Comparison of ENCODE assay signal across 2 cellular contexts in the genomic region with DNA sequence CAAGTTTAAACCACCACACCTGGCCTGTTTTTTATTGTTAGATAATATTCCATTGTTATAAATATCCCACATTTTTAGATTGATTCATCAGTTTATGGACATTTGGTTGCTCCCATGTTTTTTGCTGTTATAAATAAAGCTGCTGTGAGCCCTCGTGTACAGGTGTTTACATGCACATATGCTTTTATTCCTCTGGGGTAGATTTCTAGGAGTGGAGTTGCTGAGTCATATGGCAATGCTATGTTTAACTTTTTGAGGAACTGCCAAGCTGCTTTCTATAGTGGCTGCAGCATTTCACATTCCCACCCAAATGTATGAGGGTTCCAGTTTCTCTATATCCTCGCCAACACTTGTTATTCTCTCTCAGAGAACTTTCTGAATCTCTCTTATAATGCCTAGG.
TF ChIP-seq lines count a peak whose summit lies in the region.

No MANE protein-coding gene starts in this region.

TF ChIP-seq in IMR-90, 13 proteins besides CTCF, POLR2A, EP300 and RAD21:
- no peak for TF ChIP-seq RFX5 (IDR thresholded peaks at IDR 0.05; ENCODE audit: low read depth, low read length)
- TF ChIP-seq BHLHE40 (IDR thresholded peaks at IDR 0.05; ENCODE audit: low read depth, low read length): no peak
- no peak for TF ChIP-seq MAFK (IDR thresholded peaks at IDR 0.05; ENCODE audit: low read depth, low read length)
- TF ChIP-seq MAZ (IDR thresholded peaks at IDR 0.05; ENCODE audit: borderline replicate concordance, low read depth, low read length): no peak
- no peak for TF ChIP-seq NFE2L2 (IDR thresholded peaks at IDR 0.05; ENCODE audit: low read depth, low read length)
- TF ChIP-seq CEBPB (IDR thresholded peaks at IDR 0.05; ENCODE audit: low read depth, low read length): no peak
- no peak for TF ChIP-seq MXI1 (IDR thresholded peaks at IDR 0.05; ENCODE audit: borderline replicate concordance, low read depth, low read length)
- TF ChIP-seq, protein P1, sequence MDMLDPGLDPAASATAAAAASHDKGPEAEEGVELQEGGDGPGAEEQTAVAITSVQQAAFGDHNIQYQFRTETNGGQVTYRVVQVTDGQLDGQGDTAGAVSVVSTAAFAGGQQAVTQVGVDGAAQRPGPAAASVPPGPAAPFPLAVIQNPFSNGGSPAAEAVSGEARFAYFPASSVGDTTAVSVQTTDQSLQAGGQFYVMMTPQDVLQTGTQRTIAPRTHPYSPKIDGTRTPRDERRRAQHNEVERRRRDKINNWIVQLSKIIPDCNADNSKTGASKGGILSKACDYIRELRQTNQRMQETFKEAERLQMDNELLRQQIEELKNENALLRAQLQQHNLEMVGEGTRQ (IDR thresholded peaks at IDR 0.05; ENCODE audit: low read depth, low read length): no peak
- TF ChIP-seq SMC3 (IDR thresholded peaks at IDR 0.05; ENCODE audit: low read depth, low read length): no peak
- TF ChIP-seq, protein P2, sequence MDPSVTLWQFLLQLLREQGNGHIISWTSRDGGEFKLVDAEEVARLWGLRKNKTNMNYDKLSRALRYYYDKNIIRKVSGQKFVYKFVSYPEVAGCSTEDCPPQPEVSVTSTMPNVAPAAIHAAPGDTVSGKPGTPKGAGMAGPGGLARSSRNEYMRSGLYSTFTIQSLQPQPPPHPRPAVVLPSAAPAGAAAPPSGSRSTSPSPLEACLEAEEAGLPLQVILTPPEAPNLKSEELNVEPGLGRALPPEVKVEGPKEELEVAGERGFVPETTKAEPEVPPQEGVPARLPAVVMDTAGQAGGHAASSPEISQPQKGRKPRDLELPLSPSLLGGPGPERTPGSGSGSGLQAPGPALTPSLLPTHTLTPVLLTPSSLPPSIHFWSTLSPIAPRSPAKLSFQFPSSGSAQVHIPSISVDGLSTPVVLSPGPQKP (IDR thresholded peaks at IDR 0.05; ENCODE audit: borderline replicate concordance, low read depth, low read length): no peak
- no peak for TF ChIP-seq FOS (IDR thresholded peaks at IDR 0.05; ENCODE audit: low read depth, low read length)
- no peak for TF ChIP-seq CHD1 (IDR thresholded peaks at IDR 0.05; ENCODE audit: low read depth, low read length)
- no peak for TF ChIP-seq RCOR1 (IDR thresholded peaks at IDR 0.05; ENCODE audit: insufficient replicate concordance, low read length)

TF ChIP-seq in endothelial cell of umbilical vein, 7 proteins besides CTCF, POLR2A, EP300 and RAD21:
- TF ChIP-seq FOS (IDR thresholded peaks at IDR 0.05; ENCODE audit: borderline replicate concordance, insufficient read depth, low read length) (no peak), GATA2 (IDR thresholded peaks at IDR 0.05; ENCODE audit: insufficient read depth, insufficient read length, low read depth, low read length) (no peak), JUN (IDR thresholded peaks at IDR 0.05; ENCODE audit: borderline replicate concordance, insufficient read depth, insufficient read length, low read depth) (no peak), POLR2AphosphoS5 (IDR thresholded peaks at IDR 0.05; ENCODE audit: insufficient read depth, low read depth, low read length) (no peak), MYC (IDR thresholded peaks at IDR 0.05; ENCODE audit: low read depth, low read length) (no peak), EZH2 (IDR thresholded peaks at IDR 0.05; ENCODE audit: borderline replicate concordance, low read depth, low read length, severe bottlenecking) (no peak)
- TF ChIP-seq, protein P3, sequence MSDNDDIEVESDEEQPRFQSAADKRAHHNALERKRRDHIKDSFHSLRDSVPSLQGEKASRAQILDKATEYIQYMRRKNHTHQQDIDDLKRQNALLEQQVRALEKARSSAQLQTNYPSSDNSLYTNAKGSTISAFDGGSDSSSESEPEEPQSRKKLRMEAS (IDR thresholded peaks at IDR 0.05; ENCODE audit: insufficient read depth, insufficient read length): no peak
